22 cellular contexts compared by ENCODE assay signal in genomic region chr3:89889386-89889785, GRCh38.
"Had no signal": no experiment of that assay in that cellular context is flagged by ENCODE, and none has a peak within 500 bp of the region (broad histone marks: within the 10 kb centered on the region; RNA-seq: fewer than 3 reads in every experiment).

No MANE protein-coding gene starts in this region.

- H3K4me3 Mint-ChIP-seq: activated CD4-positive, alpha-beta T cell treated with anti-CD3 and anti-CD28 coated beads, Interleukin-2, amount 10 ng/mL, durations not matched to agents 7 days and 5 days; activated CD8-positive, alpha-beta memory T cell treated with anti-CD3 and anti-CD28 coated beads, Interleukin-2, amount 10 ng/mL, durations not matched to agents 7 days and 5 days; activated CD8-positive, alpha-beta T cell treated with anti-CD3 and anti-CD28 coated beads for 36 hours; activated naive CD4-positive, alpha-beta T cell treated with anti-CD3 and anti-CD28 coated beads, Interleukin-2, amount 10 ng/mL, durations not matched to agents 7 days and 5 days; activated naive CD8-positive, alpha-beta T cell treated with anti-CD3 and anti-CD28 coated beads, Interleukin-2, amount 50 U/mL, for 24 hours; naive B cell; stimulated activated effector memory CD8-positive, alpha-beta T cell treated with anti-CD3 and anti-CD28 coated beads, Interleukin-12 subunit alpha, Interleukin-12 subunit beta, amount 100 ng/mL, for 72 hours; stimulated activated naive CD8-positive, alpha-beta T cell treated with anti-CD3 and anti-CD28 coated beads, Interleukin-15, amount 100 ng/mL, for 72 hours had no signal

- H3K36me3 ChIP-seq: lower lobe of right lung, tibial artery had no signal

- H3K27me3 ChIP-seq: tibial artery had no signal

- H3K9me3 ChIP-seq: lower lobe of right lung had no signal

- H3K27me3 Mint-ChIP-seq: activated CD4-positive, alpha-beta T cell treated with anti-CD3 and anti-CD28 coated beads, Interleukin-2, amount 10 ng/mL, durations not matched to agents 7 days and 5 days; activated CD8-positive, alpha-beta memory T cell treated with anti-CD3 and anti-CD28 coated beads, Interleukin-2, amount 10 ng/mL, durations not matched to agents 7 days and 5 days; activated CD8-positive, alpha-beta T cell treated with anti-CD3 and anti-CD28 coated beads for 36 hours; activated naive CD4-positive, alpha-beta T cell treated with anti-CD3 and anti-CD28 coated beads, Interleukin-2, amount 10 ng/mL, durations not matched to agents 7 days and 5 days; activated naive CD8-positive, alpha-beta T cell treated with anti-CD3 and anti-CD28 coated beads, Interleukin-2, amount 50 U/mL, for 24 hours; naive B cell; stimulated activated naive CD8-positive, alpha-beta T cell treated with anti-CD3 and anti-CD28 coated beads, Interleukin-15, amount 100 ng/mL, for 72 hours had no signal

- H3K36me3 Mint-ChIP-seq: activated CD8-positive, alpha-beta memory T cell treated with anti-CD3 and anti-CD28 coated beads, Interleukin-2, amount 10 ng/mL, durations not matched to agents 7 days and 5 days; activated naive CD4-positive, alpha-beta T cell treated with anti-CD3 and anti-CD28 coated beads, Interleukin-2, amount 10 ng/mL, durations not matched to agents 7 days and 5 days; naive B cell; stimulated activated effector memory CD8-positive, alpha-beta T cell treated with anti-CD3 and anti-CD28 coated beads, Interleukin-12 subunit alpha, Interleukin-12 subunit beta, amount 100 ng/mL, for 72 hours had no signal

- H3K4me1 ChIP-seq: lower lobe of right lung, tibial artery had no signal

- DNase-seq: activated CD4-positive, alpha-beta T cell treated with anti-CD3 and anti-CD28 coated beads, Interleukin-2, amount 10 ng/mL, durations not matched to agents 7 days and 5 days; activated CD4-positive, CD25-positive, alpha-beta regulatory T cell treated with anti-CD3 and anti-CD28 coated beads, Interleukin-2, amount 50 U/mL, for 72 hours; activated CD8-positive, alpha-beta memory T cell treated with anti-CD3 and anti-CD28 coated beads, Interleukin-2, amount 10 ng/mL, durations not matched to agents 7 days and 5 days; activated CD8-positive, alpha-beta T cell treated with anti-CD3 and anti-CD28 coated beads for 36 hours; activated effector memory CD4-positive, alpha-beta T cell treated with anti-CD3 and anti-CD28 coated beads, Interleukin-2, amount 50 U/mL, for 16 hours; activated naive CD4-positive, alpha-beta T cell treated with anti-CD3 and anti-CD28 coated beads, Interleukin-2, amount 10 ng/mL, durations not matched to agents 7 days and 5 days; activated naive CD8-positive, alpha-beta T cell treated with anti-CD3 and anti-CD28 coated beads, Interleukin-2, amount 50 U/mL, for 24 hours; activated T-cell treated with anti-CD3 and anti-CD28 coated beads for 4 hours; cortex of kidney; foreskin fibroblast; kidney; lower lobe of right lung; naive B cell; occipital lobe; small intestine; stimulated activated CD4-positive, alpha-beta T cell treated with anti-CD3 and anti-CD28 coated beads, Interleukin-2, amount 100 ng/mL, for 24 hours; stimulated activated naive CD8-positive, alpha-beta T cell treated with anti-CD3 and anti-CD28 coated beads, Interleukin-15, amount 100 ng/mL, for 72 hours; tibial artery had no signal

- H3K4me1 Mint-ChIP-seq: activated CD4-positive, alpha-beta T cell treated with anti-CD3 and anti-CD28 coated beads, Interleukin-2, amount 10 ng/mL, durations not matched to agents 7 days and 5 days; activated CD8-positive, alpha-beta memory T cell treated with anti-CD3 and anti-CD28 coated beads, Interleukin-2, amount 10 ng/mL, durations not matched to agents 7 days and 5 days; activated naive CD4-positive, alpha-beta T cell treated with anti-CD3 and anti-CD28 coated beads, Interleukin-2, amount 10 ng/mL, durations not matched to agents 7 days and 5 days; activated naive CD8-positive, alpha-beta T cell treated with anti-CD3 and anti-CD28 coated beads, Interleukin-2, amount 50 U/mL, for 24 hours; naive B cell; stimulated activated effector memory CD8-positive, alpha-beta T cell treated with anti-CD3 and anti-CD28 coated beads, Interleukin-12 subunit alpha, Interleukin-12 subunit beta, amount 100 ng/mL, for 72 hours; stimulated activated naive CD8-positive, alpha-beta T cell treated with anti-CD3 and anti-CD28 coated beads, Interleukin-15, amount 100 ng/mL, for 72 hours had no signal

- ATAC-seq: activated CD8-positive, alpha-beta memory T cell treated with anti-CD3 and anti-CD28 coated beads, Interleukin-2, amount 10 ng/mL, durations not matched to agents 7 days and 5 days; activated CD8-positive, alpha-beta T cell treated with anti-CD3 and anti-CD28 coated beads for 36 hours; activated naive CD8-positive, alpha-beta T cell treated with anti-CD3 and anti-CD28 coated beads, Interleukin-2, amount 50 U/mL, for 24 hours; lower lobe of right lung; sciatic nerve; stimulated activated effector memory CD8-positive, alpha-beta T cell treated with anti-CD3 and anti-CD28 coated beads, Interleukin-12 subunit alpha, Interleukin-12 subunit beta, amount 100 ng/mL, for 72 hours; stimulated activated naive CD8-positive, alpha-beta T cell treated with anti-CD3 and anti-CD28 coated beads, Interleukin-15, amount 100 ng/mL, for 72 hours had no signal

- H3K27ac ChIP-seq: epithelial cell of prostate, lower lobe of right lung, tibial artery, VCaP had no signal

- H3K4me3 ChIP-seq: lower lobe of right lung, tibial artery had no signal

- H3K27ac Mint-ChIP-seq: activated CD4-positive, alpha-beta T cell treated with anti-CD3 and anti-CD28 coated beads, Interleukin-2, amount 10 ng/mL, durations not matched to agents 7 days and 5 days; activated CD8-positive, alpha-beta memory T cell treated with anti-CD3 and anti-CD28 coated beads, Interleukin-2, amount 10 ng/mL, durations not matched to agents 7 days and 5 days; activated CD8-positive, alpha-beta T cell treated with anti-CD3 and anti-CD28 coated beads for 36 hours; activated naive CD4-positive, alpha-beta T cell treated with anti-CD3 and anti-CD28 coated beads, Interleukin-2, amount 10 ng/mL, durations not matched to agents 7 days and 5 days; activated naive CD8-positive, alpha-beta T cell treated with anti-CD3 and anti-CD28 coated beads, Interleukin-2, amount 50 U/mL, for 24 hours; naive B cell; stimulated activated effector memory CD8-positive, alpha-beta T cell treated with anti-CD3 and anti-CD28 coated beads, Interleukin-12 subunit alpha, Interleukin-12 subunit beta, amount 100 ng/mL, for 72 hours; stimulated activated naive CD8-positive, alpha-beta T cell treated with anti-CD3 and anti-CD28 coated beads, Interleukin-15, amount 100 ng/mL, for 72 hours had no signal

- H3K9me3 Mint-ChIP-seq: activated naive CD8-positive, alpha-beta T cell treated with anti-CD3 and anti-CD28 coated beads, Interleukin-2, amount 50 U/mL, for 24 hours had no signal
